In genomic region chr1:201501812-201502510, GRCh38 we compare ENCODE assay signal across 11 cellular contexts. TPM values are rescaled to one million over a fixed set of nuclear protein-coding genes. Genes with fewer than 3 reads are reported as not detected.
A peak's percentile ranks its signal among the peaks of the same experiment; 100 is the strongest.
DNase-seq lines count a peak whose midpoint lies in the region; ATAC-seq and TF ChIP-seq lines count a peak whose summit lies in the region.
"Had no signal": no experiment of that assay in that cellular context is flagged by ENCODE, and none has a peak within 500 bp of the region (broad histone marks: within the 10 kb centered on the region; RNA-seq: fewer than 3 reads in every experiment).

No MANE protein-coding gene starts in this region.

- H3K9me3 Mint-ChIP-seq in mesothelial cell of epicardium, result no peaks in the 10 kb centered on the region
- H3K9me3 Mint-ChIP-seq in type B pancreatic cell, result no peaks in the 10 kb centered on the region
- no peaks in the 10 kb centered on the region for H3K9me3 Mint-ChIP-seq in stimulated activated memory B cell treated with anti-CD40 and anti-IgM and Interleukin-4, amounts not matched to agents 10 μg/mL and 1 μg/mL and 100 μg/mL, for 72 hours

- TF ChIP-seq CTCF in mesothelial cell of epicardium (IDR thresholded peaks at IDR 0.05; ENCODE audit: unreplicated experiment) (no peak), type B pancreatic cell (conservative IDR thresholded peaks at IDR 0.05) (no peak)

- H3K36me3 Mint-ChIP-seq in mesothelial cell of epicardium, result no peaks in the 10 kb centered on the region
- no peaks in the 10 kb centered on the region for H3K36me3 Mint-ChIP-seq in type B pancreatic cell
- H3K36me3 Mint-ChIP-seq in stimulated activated memory B cell treated with anti-CD40 and anti-IgM and Interleukin-4, amounts not matched to agents 10 μg/mL and 1 μg/mL and 100 μg/mL, for 72 hours, result peaks cover 6% of the 10 kb centered on the region

- peak; percentile 61 for DNase-seq in NCI-H2171 treated with DMSO at 0.1 percent for 48 hours (lab: John Stamatoyannopoulos, UW)
- DNase-seq in NCI-H2171 (lab: John Stamatoyannopoulos, UW), result no peak
- no peak for DNase-seq in mesothelial cell of epicardium (ENCODE audit: low spot score in 2 of 2, unreplicated experiment in 2 of 2)
- no peak for DNase-seq in type B pancreatic cell (ENCODE audit: extremely low spot score, unreplicated experiment)
- no peak for DNase-seq in D341Med (ENCODE audit: low spot score)
- no peak for DNase-seq in NCI-H128 (lab: John Stamatoyannopoulos, UW; ENCODE audit: unreplicated experiment)
- DNase-seq: 8988T; activated T-cell treated with anti-CD3 and anti-CD28 coated beads, Interleukin-2, amount 50 U/mL, for 48 hours; mesendoderm had no signal

- H3K27ac Mint-ChIP-seq in mesothelial cell of epicardium (peak overlapping the region; percentile 99), type B pancreatic cell (peak overlapping the region; percentile 99)
- H3K27ac Mint-ChIP-seq in stimulated activated memory B cell treated with anti-CD40 and anti-IgM and Interleukin-4, amounts not matched to agents 10 μg/mL and 1 μg/mL and 100 μg/mL, for 72 hours, result no peak overlapping the region

- H3K4me3 Mint-ChIP-seq in mesothelial cell of epicardium, result no peak overlapping the region
- peak overlapping the region; percentile 65 for H3K4me3 Mint-ChIP-seq in type B pancreatic cell
- H3K4me3 Mint-ChIP-seq in stimulated activated memory B cell treated with anti-CD40 and anti-IgM and Interleukin-4, amounts not matched to agents 10 μg/mL and 1 μg/mL and 100 μg/mL, for 72 hours, result no peak overlapping the region

- no peak for ATAC-seq in stimulated activated memory B cell treated with anti-CD40 and anti-IgM and Interleukin-4, amounts not matched to agents 10 μg/mL and 1 μg/mL and 100 μg/mL, for 72 hours

- H3K4me1 Mint-ChIP-seq in mesothelial cell of epicardium (peaks cover 62% of the 10 kb centered on the region), type B pancreatic cell (ENCODE audit: unreplicated experiment) (peaks cover 55% of the 10 kb centered on the region)
- H3K4me1 Mint-ChIP-seq in stimulated activated memory B cell treated with anti-CD40 and anti-IgM and Interleukin-4, amounts not matched to agents 10 μg/mL and 1 μg/mL and 100 μg/mL, for 72 hours, result peaks cover 34% of the 10 kb centered on the region

- H3K27ac ChIP-seq in angular gyrus (ENCODE audit: low read depth, low read length), result peak overlapping the region; percentile 96

- H3K27me3 Mint-ChIP-seq in mesothelial cell of epicardium (ENCODE audit: low read depth), result no peaks in the 10 kb centered on the region
- no peaks in the 10 kb centered on the region for H3K27me3 Mint-ChIP-seq in type B pancreatic cell
- no peaks in the 10 kb centered on the region for H3K27me3 Mint-ChIP-seq in stimulated activated memory B cell treated with anti-CD40 and anti-IgM and Interleukin-4, amounts not matched to agents 10 μg/mL and 1 μg/mL and 100 μg/mL, for 72 hours

RNA-seq across cellular contexts. Expression of gene CSRP1, which starts 5.0 kb away (rescaled TPM):
- total RNA-seq in mesothelial cell of epicardium (10.4 to 11.4 TPM (median 10.7 TPM) in 3 replicates), type B pancreatic cell (ENCODE audit: low replicate concordance) (7.3 and 139 TPM in 2 replicates)

RNA-seq across cellular contexts. Expression of gene PHLDA3, which starts 33.0 kb away (rescaled TPM):
- total RNA-seq in mesothelial cell of epicardium, result 84.0 to 92.8 TPM (median 87.5 TPM) in 3 replicates
- 59.3 and 132 TPM in 2 replicates for total RNA-seq in type B pancreatic cell (ENCODE audit: low replicate concordance)

RNA-seq across cellular contexts. Expression of gene NAV1, which starts 37.0 kb away (rescaled TPM):
- total RNA-seq in mesothelial cell of epicardium, result 88.8 to 95.9 TPM (median 95.4 TPM) in 3 replicates
- total RNA-seq in type B pancreatic cell (ENCODE audit: low replicate concordance), result 38.1 and 44.9 TPM in 2 replicates
